In genomic region chr6:78528926-78529325, GRCh38 we compare ENCODE assay signal across 3 cellular contexts.
"Had no signal": no experiment of that assay in that cellular context is flagged by ENCODE, and none has a peak within 500 bp of the region (broad histone marks: within the 10 kb centered on the region; RNA-seq: fewer than 3 reads in every experiment).

No MANE protein-coding gene starts in this region.

- ATAC-seq: GM12878 had no signal

- DNase-seq: GDM1, GF-D8 had no signal

- H3K4me3 ChIP-seq: GM12878 had no signal
